Comparison of ENCODE assay signal across 1 cellular context in the genomic region with DNA sequence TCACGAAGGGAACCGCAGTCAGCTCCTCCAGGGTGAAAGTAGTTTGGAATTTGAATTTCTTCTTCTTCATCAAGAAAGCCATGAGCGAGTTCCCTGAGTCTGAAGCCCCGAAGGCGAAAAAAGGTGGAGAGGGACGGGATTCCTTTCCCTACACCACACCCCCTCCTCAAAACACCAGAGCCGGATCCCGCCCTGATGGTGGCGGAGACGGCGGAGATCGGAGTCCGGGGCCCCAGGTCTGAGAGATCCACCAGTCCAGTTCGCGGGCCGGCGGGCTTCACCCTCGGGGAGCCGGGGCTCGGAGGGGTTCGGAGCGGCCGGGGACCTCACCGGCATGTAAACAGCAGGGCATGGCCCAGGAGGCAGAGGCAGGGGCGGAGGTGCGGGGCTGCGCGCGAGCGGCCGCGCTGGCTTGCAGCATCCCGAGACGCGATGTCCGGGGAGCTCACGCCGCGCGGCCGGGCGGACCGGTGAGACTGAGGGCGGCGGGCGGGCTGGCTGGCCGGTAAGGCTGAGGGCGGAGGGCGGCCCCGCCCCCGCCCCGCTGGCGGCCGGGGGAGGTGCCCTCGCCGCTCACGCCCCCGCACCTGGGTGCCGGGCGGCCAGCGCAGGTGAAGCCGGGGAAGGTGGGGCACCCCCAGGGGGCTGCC.
TF ChIP-seq lines count a peak whose summit lies in the region.

No MANE protein-coding gene starts in this region.

TF ChIP-seq in A549, 52 proteins besides CTCF, POLR2A, EP300 and RAD21 (continued from another document):
- TF ChIP-seq, protein P1, sequence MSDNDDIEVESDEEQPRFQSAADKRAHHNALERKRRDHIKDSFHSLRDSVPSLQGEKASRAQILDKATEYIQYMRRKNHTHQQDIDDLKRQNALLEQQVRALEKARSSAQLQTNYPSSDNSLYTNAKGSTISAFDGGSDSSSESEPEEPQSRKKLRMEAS (IDR thresholded peaks at IDR 0.05): peak; percentile 19; the same call in 1 of the 2 replicates
- TF ChIP-seq EHMT2 (IDR thresholded peaks at IDR 0.05; ENCODE audit: low read depth) (no peak), JUN (IDR thresholded peaks at IDR 0.05) (peak in 1 of 2 experiments; percentile 10; a peak in 1 of 5 replicates), JUNB (IDR thresholded peaks at IDR 0.05) (no peak), RFX5 (IDR thresholded peaks at IDR 0.05) (no peak), HOXB5 (CRISPR knock-in tag; IDR thresholded peaks at IDR 0.05) (no peak), NFE2L2 (conservative IDR thresholded peaks at IDR 0.05; ENCODE audit: low read length) (no peak)
- TF ChIP-seq, protein P2, sequence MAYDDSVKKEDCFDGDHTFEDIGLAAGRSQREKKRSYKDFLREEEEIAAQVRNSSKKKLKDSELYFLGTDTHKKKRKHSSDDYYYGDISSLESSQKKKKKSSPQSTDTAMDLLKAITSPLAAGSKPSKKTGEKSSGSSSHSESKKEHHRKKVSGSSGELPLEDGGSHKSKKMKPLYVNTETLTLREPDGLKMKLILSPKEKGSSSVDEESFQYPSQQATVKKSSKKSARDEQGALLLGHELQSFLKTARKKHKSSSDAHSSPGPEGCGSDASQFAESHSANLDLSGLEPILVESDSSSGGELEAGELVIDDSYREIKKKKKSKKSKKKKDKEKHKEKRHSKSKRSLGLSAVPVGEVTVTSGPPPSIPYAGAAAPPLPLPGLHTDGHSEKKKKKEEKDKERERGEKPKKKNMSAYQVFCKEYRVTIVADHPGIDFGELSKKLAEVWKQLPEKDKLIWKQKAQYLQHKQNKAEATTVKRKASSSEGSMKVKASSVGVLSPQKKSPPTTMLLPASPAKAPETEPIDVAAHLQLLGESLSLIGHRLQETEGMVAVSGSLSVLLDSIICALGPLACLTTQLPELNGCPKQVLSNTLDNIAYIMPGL (CRISPR knock-in tag; IDR thresholded peaks at IDR 0.05; ENCODE audit: borderline replicate concordance): no peak
- TF ChIP-seq, protein P3, sequence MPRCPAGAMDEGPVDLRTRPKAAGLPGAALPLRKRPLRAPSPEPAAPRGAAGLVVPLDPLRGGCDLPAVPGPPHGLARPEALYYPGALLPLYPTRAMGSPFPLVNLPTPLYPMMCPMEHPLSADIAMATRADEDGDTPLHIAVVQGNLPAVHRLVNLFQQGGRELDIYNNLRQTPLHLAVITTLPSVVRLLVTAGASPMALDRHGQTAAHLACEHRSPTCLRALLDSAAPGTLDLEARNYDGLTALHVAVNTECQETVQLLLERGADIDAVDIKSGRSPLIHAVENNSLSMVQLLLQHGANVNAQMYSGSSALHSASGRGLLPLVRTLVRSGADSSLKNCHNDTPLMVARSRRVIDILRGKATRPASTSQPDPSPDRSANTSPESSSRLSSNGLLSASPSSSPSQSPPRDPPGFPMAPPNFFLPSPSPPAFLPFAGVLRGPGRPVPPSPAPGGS (IDR thresholded peaks at IDR 0.05): peak; percentile 13; the same call in 1 of the 3 replicates
